In the genomic region with DNA sequence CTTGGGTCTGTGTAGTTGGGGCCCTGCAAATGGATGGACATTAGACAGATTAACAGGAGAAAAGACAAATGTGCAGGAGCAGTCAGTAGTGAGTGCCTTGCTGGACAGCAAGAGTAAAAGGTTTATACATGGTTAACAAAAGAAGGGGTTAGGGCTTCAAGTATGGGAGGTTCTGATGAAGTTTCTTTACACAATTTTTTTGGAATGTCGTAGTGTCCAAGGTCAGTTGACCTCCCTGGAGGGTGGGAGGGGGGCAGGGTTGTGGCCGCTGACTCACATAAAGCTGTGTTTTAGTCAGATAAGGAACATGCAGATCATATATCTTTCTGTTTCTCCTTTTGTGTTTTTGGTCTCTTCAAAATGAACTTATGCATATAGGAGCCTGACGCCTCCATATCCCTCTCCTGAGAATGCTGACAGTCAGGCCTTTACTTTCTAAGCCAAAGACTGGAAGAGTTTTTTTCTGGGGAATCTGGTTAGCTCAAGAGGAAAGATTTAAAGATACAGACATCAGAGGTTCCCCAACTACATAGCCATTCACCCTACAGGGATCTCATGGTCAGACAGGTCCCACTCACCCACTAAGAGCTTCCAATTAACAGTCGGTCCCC, we compare ENCODE assay signal across 14 cellular contexts.
A peak's percentile ranks its signal among the peaks of the same experiment; 100 is the strongest.
DNase-seq lines count a peak whose midpoint lies in the region; ATAC-seq and TF ChIP-seq lines count a peak whose summit lies in the region.
"Had no signal": no experiment of that assay in that cellular context is flagged by ENCODE, and none has a peak within 500 bp of the region (broad histone marks: within the 10 kb centered on the region; RNA-seq: fewer than 3 reads in every experiment).

No MANE protein-coding gene starts in this region.

- peaks cover 4% of the 10 kb centered on the region for H3K27me3 Mint-ChIP-seq in activated CD4-positive, alpha-beta T cell treated with anti-CD3 and anti-CD28 coated beads, Interleukin-2, amount 10 ng/mL, durations not matched to agents 7 days and 5 days
- peaks cover 6% of the 10 kb centered on the region for H3K27me3 Mint-ChIP-seq in activated CD4-positive, alpha-beta memory T cell treated with anti-CD3 and anti-CD28 coated beads for 36 hours

- no peaks in the 10 kb centered on the region for H3K9me3 ChIP-seq in PC-3 (ENCODE audit: low read length)
- peaks cover 2% of the 10 kb centered on the region for H3K9me3 ChIP-seq in osteoblast (ENCODE audit: low read depth, low read length)

- peak; percentile 90 for DNase-seq in EL
- DNase-seq in PC-3 = peak; percentile 85
- peak; percentile 33 for DNase-seq in epithelial cell of esophagus (ENCODE audit: low read depth)
- DNase-seq in osteoblast (ENCODE audit: insufficient read length, low spot score, missing footprints) = peak; percentile 88
- no peak for DNase-seq in activated CD4-positive, alpha-beta T cell treated with anti-CD3 and anti-CD28 coated beads, Interleukin-2, amount 10 ng/mL, durations not matched to agents 7 days and 5 days
- no peak for DNase-seq in stimulated activated CD4-positive, alpha-beta T cell treated with anti-CD3 and anti-CD28 coated beads, Interleukin-2, amount 100 ng/mL, for 24 hours
- no peak for DNase-seq in activated CD4-positive, alpha-beta memory T cell treated with anti-CD3 and anti-CD28 coated beads for 36 hours
- no peak for DNase-seq in activated naive CD4-positive, alpha-beta T cell treated with Interleukin-2 at 50 U/mL for 16 hours
- DNase-seq: activated naive CD8-positive, alpha-beta T cell treated with anti-CD3 and anti-CD28 coated beads for 36 hours; DMS53; effector CD8-positive, alpha-beta T cell; nucleus accumbens; stimulated activated CD4-positive, alpha-beta T cell treated with anti-CD3 and anti-CD28 coated beads, Interleukin-2, amount 100 ng/mL, for 48 hours; SW 1271 had no signal

- peak overlapping the region; percentile 67 for H3K4me2 ChIP-seq in PC-3 (ENCODE audit: low read length)
- H3K4me2 ChIP-seq in osteoblast (ENCODE audit: insufficient read depth, low read length) = peak overlapping the region; percentile 69

- ATAC-seq in PC-3 = peak; percentile 28

- intact Hi-C loops in PC-3 (cut with micrococcal nuclease) = loop anchor here (2.0 to 10.0 kb wide), 2 partner anchors 20 to 130 kb away; a partner anchor contains a TSS
- intact Hi-C loops in activated CD4-positive, alpha-beta memory T cell treated with anti-CD3 and anti-CD28 coated beads for 36 hours (cut with micrococcal nuclease) = no loop called here

- CTCF ChIA-PET in PC-3 (lab: Charles Lee) = no interaction called here
- CTCF ChIA-PET in activated CD4-positive, alpha-beta T cell treated with anti-CD3 and anti-CD28 coated beads, Interleukin-2, amount 10 ng/mL, durations not matched to agents 7 days and 5 days (lab: Charles Lee) = interaction anchor here (0.9 kb wide), 1 partner anchor 14 kb away, joined by 3 read pairs; no protein-coding TSS in a partner anchor
- CTCF ChIA-PET in activated CD4-positive, alpha-beta memory T cell treated with anti-CD3 and anti-CD28 coated beads for 36 hours (lab: Charles Lee) = no interaction called here

- no peak overlapping the region for H2AFZ ChIP-seq in PC-3 (ENCODE audit: low read length)
- H2AFZ ChIP-seq in osteoblast (ENCODE audit: low read length) = no peak overlapping the region

- no peak overlapping the region for H3K27ac Mint-ChIP-seq in activated CD4-positive, alpha-beta T cell treated with anti-CD3 and anti-CD28 coated beads, Interleukin-2, amount 10 ng/mL, durations not matched to agents 7 days and 5 days
- H3K27ac Mint-ChIP-seq in activated CD4-positive, alpha-beta memory T cell treated with anti-CD3 and anti-CD28 coated beads for 36 hours = no peak overlapping the region
- H3K27ac Mint-ChIP-seq: activated naive CD8-positive, alpha-beta T cell treated with anti-CD3 and anti-CD28 coated beads for 36 hours had no signal

- no peaks in the 10 kb centered on the region for H3K9me3 Mint-ChIP-seq in activated CD4-positive, alpha-beta T cell treated with anti-CD3 and anti-CD28 coated beads, Interleukin-2, amount 10 ng/mL, durations not matched to agents 7 days and 5 days
- no peaks in the 10 kb centered on the region for H3K9me3 Mint-ChIP-seq in activated CD4-positive, alpha-beta memory T cell treated with anti-CD3 and anti-CD28 coated beads for 36 hours
- H3K9me3 Mint-ChIP-seq: activated naive CD8-positive, alpha-beta T cell treated with anti-CD3 and anti-CD28 coated beads for 36 hours had no signal

- H4K20me1 ChIP-seq in PC-3 (ENCODE audit: low read length) (no peaks in the 10 kb centered on the region), osteoblast (ENCODE audit: insufficient read depth, low read length) (no peaks in the 10 kb centered on the region)

- BruUV-seq in PC-3 (replicated peaks; lab: Mats Ljungman, UMichigan) = no TSS peak

- H3K27me3 ChIP-seq in PC-3 (ENCODE audit: low read length) (no peaks in the 10 kb centered on the region), osteoblast (ENCODE audit: insufficient read depth, low read length) (no peaks in the 10 kb centered on the region)

- peaks cover 14% of the 10 kb centered on the region for H3F3A ChIP-seq in PC-3 (ENCODE audit: low read length, unreplicated experiment)

- peaks cover 13% of the 10 kb centered on the region for H3K4me1 Mint-ChIP-seq in activated CD4-positive, alpha-beta T cell treated with anti-CD3 and anti-CD28 coated beads, Interleukin-2, amount 10 ng/mL, durations not matched to agents 7 days and 5 days
- H3K4me1 Mint-ChIP-seq in activated CD4-positive, alpha-beta memory T cell treated with anti-CD3 and anti-CD28 coated beads for 36 hours (ENCODE audit: low read depth) = peaks cover 8% of the 10 kb centered on the region

- H3K4me3 Mint-ChIP-seq in activated CD4-positive, alpha-beta T cell treated with anti-CD3 and anti-CD28 coated beads, Interleukin-2, amount 10 ng/mL, durations not matched to agents 7 days and 5 days = no peak overlapping the region
- no peak overlapping the region for H3K4me3 Mint-ChIP-seq in activated CD4-positive, alpha-beta memory T cell treated with anti-CD3 and anti-CD28 coated beads for 36 hours
- H3K4me3 Mint-ChIP-seq: activated naive CD8-positive, alpha-beta T cell treated with anti-CD3 and anti-CD28 coated beads for 36 hours had no signal

- H3K27ac ChIP-seq in PC-3 (ENCODE audit: low read length) (peak overlapping the region; percentile 73), osteoblast (ENCODE audit: low read depth, low read length) (peak overlapping the region; percentile 67)

- H3K4me3 ChIP-seq in PC-3 (ENCODE audit: low read length) = no peak overlapping the region; the same call in 1 of the 2 replicates
- H3K4me3 ChIP-seq in epithelial cell of esophagus (ENCODE audit: low read length) = no peak overlapping the region
- no peak overlapping the region for H3K4me3 ChIP-seq in osteoblast (ENCODE audit: insufficient read depth, low read length)

- no peaks in the 10 kb centered on the region for H3K9me2 ChIP-seq in PC-3 (replicated peaks; ENCODE audit: low read length)

- H3K9ac ChIP-seq in PC-3 (ENCODE audit: low read length) = peak overlapping the region; percentile 4; the same call in 1 of the 2 replicates

- H3K36me3 ChIP-seq in PC-3 (ENCODE audit: low read depth, low read length) (no peaks in the 10 kb centered on the region), osteoblast (ENCODE audit: insufficient read depth, low read length) (no peaks in the 10 kb centered on the region)

- H3K4me1 ChIP-seq in PC-3 (ENCODE audit: insufficient read depth, low read length) (peaks cover 62% of the 10 kb centered on the region), osteoblast (ENCODE audit: insufficient read depth, low read length) (peaks cover 26% of the 10 kb centered on the region)

- TF ChIP-seq CTCF in PC-3 (conservative IDR thresholded peaks at IDR 0.05; ENCODE audit: low read depth, low read length) (no peak), epithelial cell of esophagus (IDR thresholded peaks at IDR 0.05; ENCODE audit: insufficient read depth, low read depth, low read length, missing control alignments) (no peak), osteoblast (IDR thresholded peaks at IDR 0.05; ENCODE audit: extremely low read depth, low read depth, low read length) (no peak)

- POLR2A ChIA-PET in PC-3 (lab: Charles Lee; ENCODE audit: unreplicated experiment) = no interaction called here
- POLR2A ChIA-PET in activated CD4-positive, alpha-beta T cell treated with anti-CD3 and anti-CD28 coated beads, Interleukin-2, amount 10 ng/mL, durations not matched to agents 7 days and 5 days (lab: Charles Lee) = no interaction called here
- POLR2A ChIA-PET in activated CD4-positive, alpha-beta memory T cell treated with anti-CD3 and anti-CD28 coated beads for 36 hours (lab: Charles Lee) = no interaction called here

- H3K79me2 ChIP-seq in PC-3 (ENCODE audit: low read length) = no peaks in the 10 kb centered on the region
- no peaks in the 10 kb centered on the region for H3K79me2 ChIP-seq in osteoblast (ENCODE audit: insufficient read depth, low read length)

- no peaks in the 10 kb centered on the region for H3K36me3 Mint-ChIP-seq in activated CD4-positive, alpha-beta T cell treated with anti-CD3 and anti-CD28 coated beads, Interleukin-2, amount 10 ng/mL, durations not matched to agents 7 days and 5 days (ENCODE audit: low read depth)
- H3K36me3 Mint-ChIP-seq in activated CD4-positive, alpha-beta memory T cell treated with anti-CD3 and anti-CD28 coated beads for 36 hours = no peaks in the 10 kb centered on the region

Comparison
In these comparisons a context has a peak if more than half of its experiments do, and no peak if none do; other contexts are left out.
1. DNase-seq: peak in EL (single experiment), PC-3 (single experiment), epithelial cell of esophagus (single experiment) and osteoblast (single experiment); none in activated CD4-positive, alpha-beta T cell treated with anti-CD3 and anti-CD28 coated beads, Interleukin-2, amount 10 ng/mL, durations not matched to agents 7 days and 5 days (single experiment), stimulated activated CD4-positive, alpha-beta T cell treated with anti-CD3 and anti-CD28 coated beads, Interleukin-2, amount 100 ng/mL, for 24 hours (0 of 2), activated CD4-positive, alpha-beta memory T cell treated with anti-CD3 and anti-CD28 coated beads for 36 hours (single experiment) and activated naive CD4-positive, alpha-beta T cell treated with Interleukin-2 at 50 U/mL for 16 hours (single experiment).